8 cellular contexts compared by ENCODE assay signal in genomic region chr5:135977375-135977928, GRCh38.
DNase-seq lines count a peak whose midpoint lies in the region; ATAC-seq, FAIRE-seq and TF ChIP-seq lines count a peak whose summit lies in the region.

No MANE protein-coding gene starts in this region.

- FAIRE-seq in GM18507 (lab: Jason Lieb, UNC): peak; percentile 65
- FAIRE-seq in H54 (lab: Jason Lieb, UNC): no peak

- peaks cover 11% of the 10 kb centered on the region for H3K9me3 Mint-ChIP-seq in nephron progenitor cell

- H3K4me3 ChIP-seq in WI38 (ENCODE audit: low read depth, low read length) (no peak overlapping the region), epithelial cell of esophagus (ENCODE audit: low read length) (no peak overlapping the region)

- no peak overlapping the region for H3K27ac Mint-ChIP-seq in nephron progenitor cell

- H3K36me3 Mint-ChIP-seq in nephron progenitor cell (ENCODE audit: low read depth): no peaks in the 10 kb centered on the region

- H3K4me1 Mint-ChIP-seq in nephron progenitor cell: no peaks in the 10 kb centered on the region

- H3K27me3 Mint-ChIP-seq in nephron progenitor cell (ENCODE audit: low read depth, poor library complexity): peaks cover 6% of the 10 kb centered on the region

- DNase-seq in GM18507 (ENCODE audit: extremely low spot score, insufficient read length, low read depth): peak; percentile 7
- peak; percentile 79 for DNase-seq in epithelial cell of esophagus (ENCODE audit: low read depth)
- DNase-seq in nephron progenitor cell: peak; percentile 78
- DNase-seq in NCI-H69 (lab: John Stamatoyannopoulos, UW): no peak
- DNase-seq in H54 (ENCODE audit: insufficient read length, low spot score): no peak
- DNase-seq in NCI-H2171 treated with DMSO at 0.1 percent for 48 hours (lab: John Stamatoyannopoulos, UW): no peak

- peak; percentile 83 for ATAC-seq in HG03175 (IDR thresholded peaks at IDR 0.05; ENCODE audit: unreplicated experiment)

- no peak for TF ChIP-seq POLR2A in H54 (IDR thresholded peaks at IDR 0.05; ENCODE audit: low read depth, low read length)

- H3K4me3 Mint-ChIP-seq in nephron progenitor cell: no peak overlapping the region

- TF ChIP-seq CTCF in WI38 (IDR thresholded peaks at IDR 0.05; ENCODE audit: low read depth, low read length) (0 out of 2 replicates have a peak, but pooled peaks have one; percentile 26), epithelial cell of esophagus (IDR thresholded peaks at IDR 0.05; ENCODE audit: insufficient read depth, low read depth, low read length, missing control alignments) (peak; percentile 78), nephron progenitor cell (IDR thresholded peaks at IDR 0.05) (peak; percentile 73)

Comparison
In these comparisons a context has a peak if more than half of its experiments do, and no peak if none do; other contexts are left out.
1. DNase-seq: peak in GM18507 (single experiment), epithelial cell of esophagus (single experiment) and nephron progenitor cell (single experiment); none in NCI-H69 (single experiment), H54 (single experiment) and NCI-H2171 treated with DMSO at 0.1 percent for 48 hours (single experiment).
2. CTCF ChIP-seq: peak in every context shown above with its lines; median percentile 78 in epithelial cell of esophagus; 73 in nephron progenitor cell; 26 in WI38.